1 cellular context compared by ENCODE assay signal in the genomic region with DNA sequence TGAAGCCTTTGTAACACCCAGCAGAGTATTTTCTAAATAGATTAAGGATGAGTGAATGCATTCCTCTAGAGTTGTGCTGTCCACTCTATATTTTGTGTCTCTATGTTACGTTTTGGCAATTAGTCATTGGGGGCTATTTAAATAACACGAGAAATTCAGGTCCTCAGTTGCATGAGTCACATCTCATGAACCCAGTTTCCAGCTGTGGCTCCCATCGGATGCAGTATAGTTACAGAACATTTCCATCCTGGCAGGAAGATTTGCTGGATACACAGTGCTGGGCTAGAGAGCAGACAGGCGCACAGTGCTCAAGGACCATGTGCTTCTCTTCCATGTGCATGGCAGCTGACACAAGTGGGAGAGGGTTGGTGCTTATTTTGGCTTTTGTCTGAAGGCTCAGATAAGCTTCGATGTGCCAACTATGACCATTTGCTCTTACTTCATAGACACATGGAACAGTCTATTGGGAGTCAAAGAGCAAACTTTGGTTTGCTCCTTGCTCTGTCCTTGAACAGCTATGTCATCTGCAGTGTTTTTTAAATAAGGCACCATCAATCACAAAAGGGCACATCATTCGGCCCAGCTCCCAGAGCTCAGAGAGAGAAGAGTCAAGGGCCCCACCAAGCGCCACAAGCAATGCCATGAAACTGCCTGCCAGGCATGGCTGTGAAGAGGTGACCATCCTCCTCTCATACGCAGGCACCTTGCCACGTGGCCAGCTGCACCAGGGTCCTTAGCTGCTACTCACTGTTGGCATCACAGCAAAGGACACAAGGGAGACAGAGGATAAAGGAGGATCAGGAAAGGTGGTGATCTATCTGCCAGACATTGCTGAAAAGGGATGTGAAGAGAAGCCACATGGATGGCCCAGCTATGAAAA.
TF ChIP-seq lines count a peak whose summit lies in the region.

No MANE protein-coding gene starts in this region.

TF ChIP-seq in endothelial cell of umbilical vein, 7 proteins besides CTCF, POLR2A, EP300 and RAD21 (continued from another document):
- TF ChIP-seq GATA2 (IDR thresholded peaks at IDR 0.05; ENCODE audit: insufficient read depth, insufficient read length, low read depth, low read length), result no peak
- TF ChIP-seq EZH2 (IDR thresholded peaks at IDR 0.05; ENCODE audit: borderline replicate concordance, low read depth, low read length, severe bottlenecking), result no peak
- TF ChIP-seq POLR2AphosphoS5 (IDR thresholded peaks at IDR 0.05; ENCODE audit: insufficient read depth, low read depth, low read length), result no peak
